12 cellular contexts compared by ENCODE assay signal in the genomic region with DNA sequence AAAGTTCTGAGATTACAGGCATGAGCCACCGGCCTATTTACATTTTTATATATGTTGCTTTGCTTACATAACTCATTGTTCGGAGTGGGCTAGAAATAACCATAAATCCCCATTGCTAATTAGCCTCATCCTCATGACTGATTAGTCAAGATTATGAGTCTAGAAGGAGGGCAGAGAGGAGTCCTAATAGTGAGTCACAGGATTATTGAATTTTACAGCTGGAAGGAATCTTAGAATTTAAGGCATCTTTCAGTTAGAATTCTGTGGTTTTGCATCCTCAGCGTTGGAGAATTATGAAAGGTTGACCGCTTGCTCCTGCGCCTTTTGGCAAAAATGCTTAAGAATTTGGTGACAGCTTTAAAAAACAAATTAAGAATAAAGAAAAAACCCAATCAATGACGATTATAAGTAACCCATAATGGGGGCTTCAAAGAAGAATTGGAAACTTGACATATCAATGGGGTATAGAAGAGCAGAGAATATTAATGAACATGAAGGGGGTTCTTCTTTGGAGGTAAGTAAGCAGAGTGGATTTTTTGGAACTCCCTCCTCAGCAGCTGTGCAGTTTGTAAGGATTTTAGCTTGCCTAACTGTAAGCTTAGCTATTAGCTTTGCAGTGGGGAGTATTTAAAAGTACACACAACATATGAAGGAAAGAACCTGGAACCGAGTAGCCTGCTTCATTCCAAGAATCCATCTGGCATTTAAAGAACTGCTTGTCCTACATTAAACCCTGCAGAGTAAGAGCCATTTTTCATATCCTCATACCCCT. TPM values are rescaled to one million over a fixed set of nuclear protein-coding genes. Genes with fewer than 3 reads are reported as not detected.
A peak's percentile ranks its signal among the peaks of the same experiment; 100 is the strongest.
DNase-seq lines count a peak whose midpoint lies in the region; TF ChIP-seq lines count a peak whose summit lies in the region.
"Had no signal": no experiment of that assay in that cellular context is flagged by ENCODE, and none has a peak within 500 bp of the region (broad histone marks: within the 10 kb centered on the region; RNA-seq: fewer than 3 reads in every experiment).

No MANE protein-coding gene starts in this region.

- no peak for TF ChIP-seq EP300 in esophagus muscularis mucosa (IDR thresholded peaks at IDR 0.05)

- TF ChIP-seq POLR2A in esophagus muscularis mucosa (IDR thresholded peaks at IDR 0.05; ENCODE audit: low read depth), result no peak

- peak overlapping the region; percentile 61 for H3K4me3 Mint-ChIP-seq in T-helper 1 cell treated with Interleukin-12 subunit alpha and Interleukin-12 subunit beta and Interleukin-4 antibody, amounts not matched to agents 30 μg/mL and 1 μg/mL, for 36 hours

- H3K27ac ChIP-seq in esophagus muscularis mucosa (replicated peaks in 1 of 4) (peak overlapping the region in 2 of 4 donors; percentile 90 to 93), tibial artery (no peak overlapping the region), left ventricle myocardium inferior (replicated peaks) (no peak overlapping the region)

- intact Hi-C loops in esophagus muscularis mucosa (cut with DNase I), result loop anchor here (5.0 kb wide), 2 partner anchors 38 to 147 kb away; partner anchors contain the start of gene MAPKAP1
- intact Hi-C loops in tibial artery (cut with DNase I; ENCODE audit: low total_unique reads), result loop anchor here (5.0 kb wide), 1 partner anchor 38 kb away; the partner anchor contains the start of gene MAPKAP1
- intact Hi-C loops in left ventricle myocardium inferior (cut with micrococcal nuclease), result no loop called here

- no peaks in the 10 kb centered on the region for H3K36me3 ChIP-seq in esophagus muscularis mucosa
- no peaks in the 10 kb centered on the region for H3K36me3 ChIP-seq in tibial artery
- no peaks in the 10 kb centered on the region for H3K36me3 ChIP-seq in left ventricle myocardium inferior

- TF ChIP-seq CTCF in esophagus muscularis mucosa (IDR thresholded peaks at IDR 0.05) (no peak), retinal pigment epithelial cell (conservative IDR thresholded peaks at IDR 0.05; ENCODE audit: low read depth, low read length) (no peak), tibial artery (IDR thresholded peaks at IDR 0.05) (no peak), left ventricle myocardium inferior (IDR thresholded peaks at IDR 0.05; ENCODE audit: borderline replicate concordance) (no peak)

- DNase-seq in T-helper 1 cell, result no peak
- peak; percentile 61 for DNase-seq in NCI-H82 treated with DMSO at 0.1 percent for 48 hours (lab: John Stamatoyannopoulos, UW; ENCODE audit: unreplicated experiment)
- DNase-seq in esophagus muscularis mucosa (ENCODE audit: extremely low spot score), result no peak
- DNase-seq in retinal pigment epithelial cell (ENCODE audit: low read depth), result peak; percentile 97
- no peak for DNase-seq in tibial artery
- no peak for DNase-seq in SKM-1 treated with dmso at 0.1 percent for 144 hours (lab: John Stamatoyannopoulos, UW; ENCODE audit: unreplicated experiment)
- DNase-seq in left ventricle myocardium inferior, result no peak
- DNase-seq: activated T-cell treated with anti-CD3 and anti-CD28 coated beads, Interleukin-2, amount 50 U/mL, for 24 hours; NCI-H1436; SIG-M5; stimulated activated CD4-positive, alpha-beta T cell treated with anti-CD3 and anti-CD28 coated beads, Interleukin-15, amount 100 ng/mL, for 24 hours had no signal

- H3K27me3 ChIP-seq in esophagus muscularis mucosa, result no peaks in the 10 kb centered on the region
- H3K27me3 ChIP-seq in tibial artery, result peaks cover 0 to 2% of the 10 kb centered on the region in 2 donors
- no peaks in the 10 kb centered on the region for H3K27me3 ChIP-seq in left ventricle myocardium inferior (ENCODE audit: low read depth)

- H3K27ac Mint-ChIP-seq in T-helper 1 cell treated with Interleukin-12 subunit alpha and Interleukin-12 subunit beta and Interleukin-4 antibody, amounts not matched to agents 30 μg/mL and 1 μg/mL, for 36 hours, result no peak overlapping the region
- H3K27ac Mint-ChIP-seq: activated T-cell treated with anti-CD3 and anti-CD28 coated beads, Interleukin-2, amount 50 U/mL, for 24 hours had no signal

- H3K9me3 ChIP-seq in esophagus muscularis mucosa, result no peaks in the 10 kb centered on the region
- H3K9me3 ChIP-seq in tibial artery, result no peaks in the 10 kb centered on the region
- no peaks in the 10 kb centered on the region for H3K9me3 ChIP-seq in left ventricle myocardium inferior (replicated peaks)

- no peaks in the 10 kb centered on the region for H3K9me3 Mint-ChIP-seq in T-helper 1 cell treated with Interleukin-12 subunit alpha and Interleukin-12 subunit beta and Interleukin-4 antibody, amounts not matched to agents 30 μg/mL and 1 μg/mL, for 36 hours
- H3K9me3 Mint-ChIP-seq: activated T-cell treated with anti-CD3 and anti-CD28 coated beads, Interleukin-2, amount 50 U/mL, for 24 hours had no signal

- H3K4me1 ChIP-seq in esophagus muscularis mucosa, result peaks cover 9 to 23% (median 20%) of the 10 kb centered on the region in 4 donors
- H3K4me1 ChIP-seq in tibial artery, result peaks cover 0 to 16% (median 8%) of the 10 kb centered on the region in 4 donors
- H3K4me1 ChIP-seq in left ventricle myocardium inferior, result peaks cover 35% of the 10 kb centered on the region

- peaks cover 44% of the 10 kb centered on the region for H3K27me3 Mint-ChIP-seq in T-helper 1 cell treated with Interleukin-12 subunit alpha and Interleukin-12 subunit beta and Interleukin-4 antibody, amounts not matched to agents 30 μg/mL and 1 μg/mL, for 36 hours (ENCODE audit: low read depth)

- H3K4me1 Mint-ChIP-seq in T-helper 1 cell treated with Interleukin-12 subunit alpha and Interleukin-12 subunit beta and Interleukin-4 antibody, amounts not matched to agents 30 μg/mL and 1 μg/mL, for 36 hours (ENCODE audit: low read depth), result peaks cover 11% of the 10 kb centered on the region

- peaks cover 9% of the 10 kb centered on the region for H3K36me3 Mint-ChIP-seq in T-helper 1 cell treated with Interleukin-12 subunit alpha and Interleukin-12 subunit beta and Interleukin-4 antibody, amounts not matched to agents 30 μg/mL and 1 μg/mL, for 36 hours (ENCODE audit: low read depth)

- H3K4me3 ChIP-seq in esophagus muscularis mucosa, result peak overlapping the region in 3 of 4 donors; percentile 91 to 96 (median 92)
- peak overlapping the region; percentile 50 for H3K4me3 ChIP-seq in retinal pigment epithelial cell (ENCODE audit: low read length)
- no peak overlapping the region for H3K4me3 ChIP-seq in tibial artery
- no peak overlapping the region for H3K4me3 ChIP-seq in left ventricle myocardium inferior

- WGBS in esophagus muscularis mucosa, result 69% methylated on average over 7 of the region's 7 CpGs

RNA-seq across cellular contexts. Expression of gene PBX3, which starts 2.4 kb away (rescaled TPM):
- total RNA-seq in esophagus muscularis mucosa (10 to 100 TPM; 50.1 to 82.4 (median 54.3) TPM), left ventricle myocardium inferior (44.2 TPM)

RNA-seq across cellular contexts. Expression of gene MAPKAP1, which starts 37.8 kb away (rescaled TPM):
- 100 to 1,000 TPM in 1 of 4 donors, 10 to 100 TPM in 3; 84.3 to 103 (median 93.4) TPM for total RNA-seq in esophagus muscularis mucosa
- 127 TPM for total RNA-seq in left ventricle myocardium inferior

Comparison
In these comparisons a context has a peak if more than half of its experiments do, and no peak if none do; other contexts are left out.
1. DNase-seq: peak in NCI-H82 treated with DMSO at 0.1 percent for 48 hours (single experiment) and retinal pigment epithelial cell (single experiment); none in T-helper 1 cell (0 of 5), esophagus muscularis mucosa (single experiment), tibial artery (0 of 2), SKM-1 treated with dmso at 0.1 percent for 144 hours (single experiment) and left ventricle myocardium inferior (single experiment).
2. H3K4me3 ChIP-seq: peak in esophagus muscularis mucosa (3 of 4) and retinal pigment epithelial cell (single experiment); none in tibial artery (0 of 2) and left ventricle myocardium inferior (single experiment).